ENCODE assay signal across 8 cellular contexts in the genomic region with DNA sequence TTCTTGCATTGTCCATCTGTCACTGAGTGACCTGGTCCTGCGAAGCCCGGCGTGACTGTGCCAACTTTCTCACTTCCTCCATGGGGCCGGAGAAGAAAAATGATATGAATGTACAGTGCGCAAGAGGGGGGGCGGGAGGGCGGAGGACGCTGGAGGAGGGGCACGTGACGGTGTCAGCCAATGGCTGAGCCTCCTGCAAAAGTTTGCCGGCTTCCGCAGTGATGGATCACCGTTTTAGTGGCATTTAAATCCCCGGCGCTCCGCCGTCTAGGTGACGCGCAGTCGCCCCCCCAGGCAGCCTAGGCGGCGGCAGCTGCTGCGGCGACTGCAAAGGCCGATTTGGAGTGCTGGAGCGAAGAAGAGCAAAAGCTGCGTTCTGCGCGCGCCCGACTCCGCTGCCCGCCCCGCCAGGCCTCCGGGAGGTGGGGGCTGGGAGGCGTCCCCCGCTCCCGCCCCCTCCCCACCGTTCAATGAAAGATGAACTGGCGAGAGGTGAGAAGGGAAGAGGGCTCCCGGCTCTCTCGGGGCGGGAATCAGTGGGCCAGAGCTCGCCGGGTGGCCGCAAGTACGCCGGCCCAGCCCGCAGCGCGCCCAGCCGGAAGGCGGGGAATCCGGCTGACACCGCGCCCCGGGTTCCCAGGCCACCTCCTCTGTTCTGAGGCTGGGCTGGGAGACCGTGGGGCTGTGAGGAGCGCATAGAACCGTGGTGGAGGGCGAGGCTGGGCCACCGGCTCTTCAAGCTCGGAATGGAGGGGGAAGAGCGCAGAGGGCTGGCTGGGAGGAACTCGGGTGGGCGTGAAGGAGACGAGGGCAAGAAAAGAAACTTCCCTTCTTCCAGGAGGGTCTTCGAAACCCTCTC. TPM values are rescaled to one million over a fixed set of nuclear protein-coding genes. Genes with fewer than 3 reads are reported as not detected.
DNase-seq lines count a peak whose midpoint lies in the region; ATAC-seq, FAIRE-seq and TF ChIP-seq lines count a peak whose summit lies in the region.

A gene (minus strand): TSS at position 104 of the 859 bp plus-strand sequence. CDS start 88 bp downstream, at position 16.

- no peaks in the 10 kb centered on the region for H3K9me3 Mint-ChIP-seq in activated T-helper 2 cell treated with anti-CD3 and anti-CD28 coated beads, Interferon-gamma antibody, Interleukin-2, Interleukin-4, amounts not matched to agents 10 μg/mL and 5 μg/mL and 100 μg/mL, durations not matched to agents 14 hours and 24 hours and 36 hours

- peak within 1 kb of the TSS; percentile 12 for H2AFZ ChIP-seq in trophoblast cell (ENCODE audit: insufficient read depth, low read length, poor library complexity)

- H4K12ac ChIP-seq in trophoblast cell (ENCODE audit: low read depth, low read length) = no peak within 1 kb of the TSS

- peak within 1 kb of the TSS; percentile 80 for H3K4me3 Mint-ChIP-seq in activated T-helper 2 cell treated with anti-CD3 and anti-CD28 coated beads, Interferon-gamma antibody, Interleukin-2, Interleukin-4, amounts not matched to agents 10 μg/mL and 5 μg/mL and 100 μg/mL, durations not matched to agents 14 hours and 24 hours and 36 hours (ENCODE audit: low read depth)

- H3K4me1 Mint-ChIP-seq in activated T-helper 2 cell treated with anti-CD3 and anti-CD28 coated beads, Interferon-gamma antibody, Interleukin-2, Interleukin-4, amounts not matched to agents 10 μg/mL and 5 μg/mL and 100 μg/mL, durations not matched to agents 14 hours and 24 hours and 36 hours (ENCODE audit: low read depth) = peaks cover 16% of the 10 kb centered on the region

- peak within 1 kb of the TSS; percentile 9 for H3K9ac ChIP-seq in trophoblast cell (ENCODE audit: low read length)

- peak; percentile 27 for FAIRE-seq in RCC 7860 (lab: Jason Lieb, UNC)

- no peak within 1 kb of the TSS for H4K91ac ChIP-seq in trophoblast cell (ENCODE audit: low read depth, low read length)

- DNase-seq in EL = peak; percentile 96
- DNase-seq in RCC 7860 (ENCODE audit: low spot score) = peak; percentile 95
- DNase-seq in activated T-helper 2 cell treated with anti-CD3 and anti-CD28 coated beads, Interferon-gamma antibody, Interleukin-2, Interleukin-4, amounts not matched to agents 10 μg/mL and 5 μg/mL and 100 μg/mL, durations not matched to agents 14 hours and 24 hours and 36 hours (ENCODE audit: low spot score) = peak; percentile 66
- peak; percentile 96 for DNase-seq in glomerular visceral epithelial cell (ENCODE audit: extremely low spot score)
- peak; percentile 88 to 91 for DNase-seq in trophoblast cell
- DNase-seq in upper lobe of right lung = peak; percentile 85

- peak within 1 kb of the TSS; percentile 21 for H3K27ac Mint-ChIP-seq in activated T-helper 2 cell treated with anti-CD3 and anti-CD28 coated beads, Interferon-gamma antibody, Interleukin-2, Interleukin-4, amounts not matched to agents 10 μg/mL and 5 μg/mL and 100 μg/mL, durations not matched to agents 14 hours and 24 hours and 36 hours

- H3K79me1 ChIP-seq in trophoblast cell (ENCODE audit: low read length) = no peaks in the 10 kb centered on the region

- H2BK120ac ChIP-seq in trophoblast cell (ENCODE audit: insufficient read depth, low read length, poor library complexity) = no peak within 1 kb of the TSS

- WGBS in trophoblast cell (ENCODE audit: extremely low coverage, insufficient coverage, insufficient read length) = no CpG with 5 or more reads among the region's 68 CpGs

- H2BK12ac ChIP-seq in trophoblast cell (ENCODE audit: low read length) = no peak within 1 kb of the TSS

- no peaks in the 10 kb centered on the region for H3K36me3 ChIP-seq in trophoblast cell (ENCODE audit: control insufficient read depth in 1 of 2, insufficient read depth in 2 of 2, low read length in 2 of 2)
- H3K36me3 ChIP-seq in upper lobe of right lung = no peaks in the 10 kb centered on the region

- ATAC-seq in GM21723 (IDR thresholded peaks at IDR 0.05; ENCODE audit: unreplicated experiment) (peak; percentile 92), upper lobe of right lung (peak; percentile 87)

- H3K4me1 ChIP-seq in trophoblast cell (ENCODE audit: control insufficient read depth in 1 of 2, insufficient read depth in 2 of 2, low read length in 2 of 2) (peaks cover 11% of the 10 kb centered on the region in 2 experiments), upper lobe of right lung (peaks cover 8% of the 10 kb centered on the region)

- H3K79me2 ChIP-seq in trophoblast cell (ENCODE audit: control insufficient read depth, insufficient read depth, low read length, poor library complexity) = no peaks in the 10 kb centered on the region

- no peak for TF ChIP-seq CTCF in upper lobe of right lung (IDR thresholded peaks at IDR 0.05)

- peak within 1 kb of the TSS; percentile 80 for H3K4me2 ChIP-seq in trophoblast cell (ENCODE audit: low read length)

- no peak within 1 kb of the TSS for H2AK5ac ChIP-seq in trophoblast cell (ENCODE audit: low read length)

- peak; percentile 16; the same call in 1 of the 2 replicates for TF ChIP-seq RAD21 in Ishikawa (IDR thresholded peaks at IDR 0.05; ENCODE audit: low read depth)

- H3K4ac ChIP-seq in trophoblast cell (ENCODE audit: low read depth, low read length) = no peak within 1 kb of the TSS

- H3K27me3 ChIP-seq in trophoblast cell (ENCODE audit: insufficient read depth, low read length) (peaks cover 79% of the 10 kb centered on the region), upper lobe of right lung (no peaks in the 10 kb centered on the region)

- no peak within 1 kb of the TSS for H2BK5ac ChIP-seq in trophoblast cell (ENCODE audit: low read depth, low read length, poor library complexity)

- TF ChIP-seq EP300 in Ishikawa (IDR thresholded peaks at IDR 0.05; ENCODE audit: borderline replicate concordance) = no peak; the same call in 1 of the 2 replicates

- intact Hi-C loops in activated T-helper 2 cell treated with anti-CD3 and anti-CD28 coated beads, Interferon-gamma antibody, Interleukin-2, Interleukin-4, amounts not matched to agents 10 μg/mL and 5 μg/mL and 100 μg/mL, durations not matched to agents 14 hours and 24 hours and 36 hours (cut with micrococcal nuclease) = loop anchor here (2.0 to 5.0 kb wide), 5 partner anchors 36 to 1239 kb away; a partner anchor contains a TSS
- intact Hi-C loops in upper lobe of right lung (cut with DNase I) = loop anchor here (5.0 kb wide), 1 partner anchor 46 kb away; a partner anchor contains a TSS

- H3K23ac ChIP-seq in trophoblast cell (ENCODE audit: low read length) = no peak within 1 kb of the TSS

- H3K9me3 ChIP-seq in trophoblast cell (ENCODE audit: insufficient read depth, low read depth, low read length) = peaks cover 13% of the 10 kb centered on the region
- H3K9me3 ChIP-seq in upper lobe of right lung = no peaks in the 10 kb centered on the region

- H3K4me3 ChIP-seq in trophoblast cell (ENCODE audit: low read depth, low read length) (peak within 1 kb of the TSS; percentile 65), upper lobe of right lung (peak within 1 kb of the TSS; percentile 91)

- H3K14ac ChIP-seq in trophoblast cell (ENCODE audit: low read length) = no peak within 1 kb of the TSS

- peaks cover 83% of the 10 kb centered on the region for H3K27me3 Mint-ChIP-seq in activated T-helper 2 cell treated with anti-CD3 and anti-CD28 coated beads, Interferon-gamma antibody, Interleukin-2, Interleukin-4, amounts not matched to agents 10 μg/mL and 5 μg/mL and 100 μg/mL, durations not matched to agents 14 hours and 24 hours and 36 hours (ENCODE audit: low read depth)

- H3K27ac ChIP-seq in trophoblast cell (ENCODE audit: low read depth, low read length) (no peak within 1 kb of the TSS), upper lobe of right lung (peak within 1 kb of the TSS; percentile 91)

- no peak within 1 kb of the TSS for H4K8ac ChIP-seq in trophoblast cell (ENCODE audit: low read depth, low read length)

- peaks cover 26% of the 10 kb centered on the region for H3K36me3 Mint-ChIP-seq in activated T-helper 2 cell treated with anti-CD3 and anti-CD28 coated beads, Interferon-gamma antibody, Interleukin-2, Interleukin-4, amounts not matched to agents 10 μg/mL and 5 μg/mL and 100 μg/mL, durations not matched to agents 14 hours and 24 hours and 36 hours (ENCODE audit: low read depth)

- H3K18ac ChIP-seq in trophoblast cell (ENCODE audit: low read length) = no peak within 1 kb of the TSS

TF ChIP-seq in Ishikawa, 13 proteins besides CTCF, POLR2A, EP300 and RAD21 (continues in another document):
- TF ChIP-seq EGR1 (IDR thresholded peaks at IDR 0.05) (no peak), FOXM1 (IDR thresholded peaks at IDR 0.05; ENCODE audit: borderline replicate concordance, low read depth) (no peak), TAF1 (IDR thresholded peaks at IDR 0.05; ENCODE audit: low read depth) (peak; percentile 53; the same call in 1 of the 2 replicates), TCF12 (IDR thresholded peaks at IDR 0.05; ENCODE audit: low read depth) (0 out of 2 replicates have a peak, but pooled peaks have one; percentile 33), CEBPB (IDR thresholded peaks at IDR 0.05) (no peak)
- TF ChIP-seq, protein P1, sequence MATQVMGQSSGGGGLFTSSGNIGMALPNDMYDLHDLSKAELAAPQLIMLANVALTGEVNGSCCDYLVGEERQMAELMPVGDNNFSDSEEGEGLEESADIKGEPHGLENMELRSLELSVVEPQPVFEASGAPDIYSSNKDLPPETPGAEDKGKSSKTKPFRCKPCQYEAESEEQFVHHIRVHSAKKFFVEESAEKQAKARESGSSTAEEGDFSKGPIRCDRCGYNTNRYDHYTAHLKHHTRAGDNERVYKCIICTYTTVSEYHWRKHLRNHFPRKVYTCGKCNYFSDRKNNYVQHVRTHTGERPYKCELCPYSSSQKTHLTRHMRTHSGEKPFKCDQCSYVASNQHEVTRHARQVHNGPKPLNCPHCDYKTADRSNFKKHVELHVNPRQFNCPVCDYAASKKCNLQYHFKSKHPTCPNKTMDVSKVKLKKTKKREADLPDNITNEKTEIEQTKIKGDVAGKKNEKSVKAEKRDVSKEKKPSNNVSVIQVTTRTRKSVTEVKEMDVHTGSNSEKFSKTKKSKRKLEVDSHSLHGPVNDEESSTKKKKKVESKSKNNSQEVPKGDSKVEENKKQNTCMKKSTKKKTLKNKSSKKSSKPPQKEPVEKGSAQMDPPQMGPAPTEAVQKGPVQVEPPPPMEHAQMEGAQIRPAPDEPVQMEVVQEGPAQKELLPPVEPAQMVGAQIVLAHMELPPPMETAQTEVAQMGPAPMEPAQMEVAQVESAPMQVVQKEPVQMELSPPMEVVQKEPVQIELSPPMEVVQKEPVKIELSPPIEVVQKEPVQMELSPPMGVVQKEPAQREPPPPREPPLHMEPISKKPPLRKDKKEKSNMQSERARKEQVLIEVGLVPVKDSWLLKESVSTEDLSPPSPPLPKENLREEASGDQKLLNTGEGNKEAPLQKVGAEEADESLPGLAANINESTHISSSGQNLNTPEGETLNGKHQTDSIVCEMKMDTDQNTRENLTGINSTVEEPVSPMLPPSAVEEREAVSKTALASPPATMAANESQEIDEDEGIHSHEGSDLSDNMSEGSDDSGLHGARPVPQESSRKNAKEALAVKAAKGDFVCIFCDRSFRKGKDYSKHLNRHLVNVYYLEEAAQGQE (IDR thresholded peaks at IDR 0.05; ENCODE audit: low read depth) = no peak

RNA-seq across cellular contexts. Expression of the gene that starts here (rescaled TPM):
- 0.11 and 0.16 TPM in 2 replicates for total RNA-seq in activated T-helper 2 cell treated with anti-CD3 and anti-CD28 coated beads, Interferon-gamma antibody, Interleukin-2, Interleukin-4, amounts not matched to agents 10 μg/mL and 5 μg/mL and 100 μg/mL, durations not matched to agents 14 hours and 24 hours and 36 hours
- polyA plus RNA-seq in trophoblast cell (2013) = 0.05 and 0.06 TPM in 2 replicates
- total RNA-seq in upper lobe of right lung = 0.75 TPM

Comparison
In these comparisons a context has a peak if more than half of its experiments do, and no peak if none do; other contexts are left out.
1. Peak in DNase-seq in activated T-helper 2 cell treated with anti-CD3 and anti-CD28 coated beads, Interferon-gamma antibody, Interleukin-2, Interleukin-4, amounts not matched to agents 10 μg/mL and 5 μg/mL and 100 μg/mL, durations not matched to agents 14 hours and 24 hours and 36 hours; RNA of the gene not detected or under 1 TPM.
2. Peak in DNase-seq, ATAC-seq, H3K4me3 ChIP-seq and H3K27ac ChIP-seq in upper lobe of right lung; RNA of the gene not detected or under 1 TPM.